8 cellular contexts compared by ENCODE assay signal in genomic region chr22:30485362-30485988, GRCh38. TPM values are rescaled to one million over a fixed set of nuclear protein-coding genes. Genes with fewer than 3 reads are reported as not detected.
A peak's percentile ranks its signal among the peaks of the same experiment; 100 is the strongest.
DNase-seq lines count a peak whose midpoint lies in the region; TF ChIP-seq lines count a peak whose summit lies in the region.

No MANE protein-coding gene starts in this region.

- H3K36me3 ChIP-seq in Karpas-422 (ENCODE audit: insufficient read depth, low read length) (no peaks in the 10 kb centered on the region), WERI-Rb-1 (no peaks in the 10 kb centered on the region), brain microvascular endothelial cell (replicated peaks) (no peaks in the 10 kb centered on the region)

- H3K27me3 ChIP-seq in Karpas-422 (ENCODE audit: low read length) (no peaks in the 10 kb centered on the region), WERI-Rb-1 (ENCODE audit: insufficient read depth, low read depth, severe bottlenecking) (no peaks in the 10 kb centered on the region), brain microvascular endothelial cell (replicated peaks) (no peaks in the 10 kb centered on the region)

- no peaks in the 10 kb centered on the region for H3K4me1 ChIP-seq in Karpas-422 (ENCODE audit: low read length)

- no peaks in the 10 kb centered on the region for H4K20me1 ChIP-seq in Karpas-422 (ENCODE audit: insufficient read depth, low read depth, low read length)

- H3K79me2 ChIP-seq in Karpas-422 (ENCODE audit: low read length) = no peaks in the 10 kb centered on the region

- H3K4me3 ChIP-seq in Karpas-422 (ENCODE audit: low read length) (no peak overlapping the region), WERI-Rb-1 (ENCODE audit: low read depth, low read length) (no peak overlapping the region), brain microvascular endothelial cell (ENCODE audit: low read depth, low read length) (no peak overlapping the region)

- in situ Hi-C loops in brain microvascular endothelial cell (cut with HindIII; ENCODE audit: low pct_ligation_motif_present, low sequenced_read_pairs) = no loop called here

- no peak overlapping the region for H3K9ac ChIP-seq in Karpas-422 (ENCODE audit: low read length)

- TF ChIP-seq CTCF in WERI-Rb-1 (IDR thresholded peaks at IDR 0.05; ENCODE audit: low read depth, low read length) (peak; percentile 97), brain microvascular endothelial cell (IDR thresholded peaks at IDR 0.05; ENCODE audit: low read depth, low read length, missing control alignments) (peak; percentile 97)

- no peaks in the 10 kb centered on the region for H3K9me3 ChIP-seq in Karpas-422 (ENCODE audit: low read length)
- H3K9me3 ChIP-seq in WERI-Rb-1 (ENCODE audit: severe bottlenecking) = no peaks in the 10 kb centered on the region

- no peak overlapping the region for H3K4me2 ChIP-seq in Karpas-422 (ENCODE audit: low read depth, low read length, poor library complexity, severe bottlenecking)

- DNase-seq in DMS 273 (lab: John Stamatoyannopoulos, UW; ENCODE audit: unreplicated experiment) = peak; percentile 62
- DNase-seq in DMS 273 treated with DMSO at 0.1 percent for 48 hours (lab: John Stamatoyannopoulos, UW) = no peak
- peak; percentile 83 for DNase-seq in Karpas-422
- peak; percentile 66 for DNase-seq in WERI-Rb-1
- peak; percentile 18 for DNase-seq in brain microvascular endothelial cell
- DNase-seq in inferior parietal cortex (ENCODE audit: extremely low spot score) = peak; percentile 59
- DNase-seq in stimulated activated CD4-positive, alpha-beta T cell treated with anti-CD3 and anti-CD28 coated beads, Interleukin-15, amount 100 ng/mL, for 48 hours (ENCODE audit: low read depth in 2 of 2) = peak; percentile 58 to 64
- no peak for DNase-seq in NCI-H128 (lab: John Stamatoyannopoulos, UW; ENCODE audit: unreplicated experiment)

- H3K27ac ChIP-seq in Karpas-422 (ENCODE audit: low read length) = no peak overlapping the region
- no peak overlapping the region for H3K27ac ChIP-seq in WERI-Rb-1
- no peak overlapping the region for H3K27ac ChIP-seq in brain microvascular endothelial cell

- no peaks in the 10 kb centered on the region for H3K9me2 ChIP-seq in Karpas-422 (replicated peaks; ENCODE audit: insufficient read depth, low read length)

- H2AFZ ChIP-seq in Karpas-422 (ENCODE audit: low read length) = no peak overlapping the region

RNA-seq across cellular contexts. Expression of gene SEC14L3, which starts 13.7 kb away (rescaled TPM):
- total RNA-seq in Karpas-422 (2014; rRNA removed; shearing (Covaris generic); ENCODE audit: low replicate concordance) = not detected in 2 replicates

RNA-seq across cellular contexts. Expression of gene SEC14L4, which starts 20.0 kb away (rescaled TPM):
- not detected in 2 replicates for total RNA-seq in Karpas-422 (2014; rRNA removed; shearing (Covaris generic); ENCODE audit: low replicate concordance)

RNA-seq across cellular contexts. Expression of gene MTFP1, which starts 59.9 kb away (rescaled TPM):
- 69.4 and 120 TPM in 2 replicates for total RNA-seq in Karpas-422 (2014; rRNA removed; shearing (Covaris generic); ENCODE audit: low replicate concordance)

Comparison
In these comparisons a context has a peak if more than half of its experiments do, and no peak if none do; other contexts are left out.
1. DNase-seq: peak in DMS 273 (single experiment), Karpas-422 (single experiment), WERI-Rb-1 (single experiment), brain microvascular endothelial cell (single experiment), inferior parietal cortex (single experiment) and stimulated activated CD4-positive, alpha-beta T cell treated with anti-CD3 and anti-CD28 coated beads, Interleukin-15, amount 100 ng/mL, for 48 hours (2 of 2); none in DMS 273 treated with DMSO at 0.1 percent for 48 hours (single experiment) and NCI-H128 (single experiment).